Comparison of ENCODE assay signal across 9 cellular contexts in genomic region chr2:215143458-215143857, GRCh38. TPM values are rescaled to one million over a fixed set of nuclear protein-coding genes. Genes with fewer than 3 reads are reported as not detected.
"Had no signal": no experiment of that assay in that cellular context is flagged by ENCODE, and none has a peak within 500 bp of the region (broad histone marks: within the 10 kb centered on the region; RNA-seq: fewer than 3 reads in every experiment).

No MANE protein-coding gene starts in this region.

- DNase-seq: GM23248, GOT3, H7, HFFc6, IMR-90, KG1 had no signal

- ATAC-seq: HCT116, K562 had no signal

RNA-seq across cellular contexts. Expression of gene ABCA12, which starts 5.0 kb away (rescaled TPM):
- total RNA-seq: GM23248, H7, HT-29 had no signal
